Comparison of ENCODE assay signal across 15 cellular contexts in the genomic region with DNA sequence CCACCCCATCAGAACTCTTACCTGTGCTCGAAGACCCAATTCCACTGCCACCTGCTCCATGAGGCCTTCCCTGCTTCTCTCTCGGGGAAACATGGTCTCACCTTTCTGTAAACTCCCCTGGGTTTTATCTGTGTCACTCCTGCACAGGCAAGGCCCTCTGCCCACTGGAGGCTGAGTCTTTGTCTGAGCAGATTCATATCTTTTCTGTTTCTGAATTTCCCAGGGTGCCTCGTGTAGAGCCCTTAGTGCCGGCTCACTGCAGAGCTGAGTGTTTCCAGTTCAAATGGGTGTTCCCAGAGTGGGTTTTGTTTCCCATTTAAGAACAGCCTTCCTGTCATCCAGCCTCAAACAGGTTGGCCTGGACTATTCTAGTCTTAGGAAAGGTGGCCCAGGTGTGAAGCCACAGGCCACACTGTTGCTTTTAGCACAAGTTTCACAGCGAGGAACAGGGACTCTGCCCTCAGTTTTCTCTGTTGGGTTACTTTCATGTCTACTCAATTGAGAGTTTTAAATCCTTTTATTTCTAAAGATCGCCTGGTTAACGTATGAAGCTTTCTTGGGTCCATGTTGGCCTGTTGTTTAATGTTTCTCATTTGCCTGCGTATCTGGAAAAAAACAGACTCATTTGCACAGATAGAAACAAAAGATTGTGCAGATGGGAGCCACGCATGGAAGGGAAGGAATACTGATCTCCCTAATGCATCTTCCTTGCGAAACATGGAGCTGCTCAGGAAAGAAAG.
DNase-seq lines count a peak whose midpoint lies in the region; ATAC-seq and TF ChIP-seq lines count a peak whose summit lies in the region.
"Had no signal": no experiment of that assay in that cellular context is flagged by ENCODE, and none has a peak within 500 bp of the region (broad histone marks: within the 10 kb centered on the region; RNA-seq: fewer than 3 reads in every experiment).

No MANE protein-coding gene starts in this region.

- no peaks in the 10 kb centered on the region for H3K27me3 ChIP-seq in KMS-11 (ENCODE audit: insufficient read depth, low read depth)

- H3K79me2 ChIP-seq in KMS-11 (ENCODE audit: insufficient read depth, low read depth): peaks cover 87% of the 10 kb centered on the region

- no peaks in the 10 kb centered on the region for H3K9me3 Mint-ChIP-seq in activated T-helper 17 cell treated with anti-CD3 and anti-CD28 coated beads, Interleukin-2, amount 50 U/mL, for 72 hours
- H3K9me3 Mint-ChIP-seq in osteocyte (ENCODE audit: unreplicated experiment): no peaks in the 10 kb centered on the region
- H3K9me3 Mint-ChIP-seq: activated naive CD8-positive, alpha-beta T cell treated with anti-CD3 and anti-CD28 coated beads for 36 hours; natural killer cell treated with Interleukin-12 subunit alpha and Interleukin-12 subunit beta and Interleukin-15 and Interleukin-18, amount 100 ng/mL, for 72 hours had no signal

- H3K4me1 Mint-ChIP-seq in activated T-helper 17 cell treated with anti-CD3 and anti-CD28 coated beads, Interleukin-2, amount 50 U/mL, for 72 hours: peaks cover 56% of the 10 kb centered on the region
- H3K4me1 Mint-ChIP-seq in osteocyte (ENCODE audit: unreplicated experiment): peaks cover 65% of the 10 kb centered on the region

- H2AFZ ChIP-seq in KMS-11 (ENCODE audit: low read depth): no peak overlapping the region

- H3K4me3 Mint-ChIP-seq in activated T-helper 17 cell treated with anti-CD3 and anti-CD28 coated beads, Interleukin-2, amount 50 U/mL, for 72 hours: peak overlapping the region; percentile 30
- no peak overlapping the region for H3K4me3 Mint-ChIP-seq in osteocyte (ENCODE audit: unreplicated experiment)
- H3K4me3 Mint-ChIP-seq: activated naive CD8-positive, alpha-beta T cell treated with anti-CD3 and anti-CD28 coated beads for 36 hours; natural killer cell treated with Interleukin-12 subunit alpha and Interleukin-12 subunit beta and Interleukin-15 and Interleukin-18, amount 100 ng/mL, for 72 hours had no signal

- peak overlapping the region; percentile 58 for H3K4me2 ChIP-seq in KMS-11

- peaks cover 100% of the 10 kb centered on the region for H3K4me1 ChIP-seq in KMS-11 (ENCODE audit: low read depth, poor library complexity, severe bottlenecking)

- TF ChIP-seq CTCF in KMS-11 (conservative IDR thresholded peaks at IDR 0.05; ENCODE audit: low read depth, low read length): no peak
- TF ChIP-seq CTCF in osteocyte (IDR thresholded peaks at IDR 0.05): no peak

- H3K9ac ChIP-seq in KMS-11: peak overlapping the region; percentile 0; the same call in 1 of the 2 replicates

- no peaks in the 10 kb centered on the region for H3K27me3 Mint-ChIP-seq in activated T-helper 17 cell treated with anti-CD3 and anti-CD28 coated beads, Interleukin-2, amount 50 U/mL, for 72 hours
- H3K27me3 Mint-ChIP-seq in osteocyte (ENCODE audit: unreplicated experiment): no peaks in the 10 kb centered on the region
- H3K27me3 Mint-ChIP-seq: activated naive CD8-positive, alpha-beta T cell treated with anti-CD3 and anti-CD28 coated beads for 36 hours had no signal

- H3K4me3 ChIP-seq in KMS-11 (IDR thresholded peaks at IDR 0.05; ENCODE audit: insufficient read depth, low read depth, low read length): no peak overlapping the region

- no peaks in the 10 kb centered on the region for H3K36me3 ChIP-seq in KMS-11 (ENCODE audit: insufficient read depth)

- ATAC-seq in activated T-helper 17 cell treated with anti-CD3 and anti-CD28 coated beads, Interleukin-2, amount 50 U/mL, for 72 hours (replicated peaks): peak; percentile 37
- ATAC-seq: left cardiac atrium had no signal

- peak overlapping the region; percentile 80 for H3K27ac Mint-ChIP-seq in activated T-helper 17 cell treated with anti-CD3 and anti-CD28 coated beads, Interleukin-2, amount 50 U/mL, for 72 hours
- peak overlapping the region; percentile 21 for H3K27ac Mint-ChIP-seq in osteocyte (ENCODE audit: unreplicated experiment)
- H3K27ac Mint-ChIP-seq: activated naive CD8-positive, alpha-beta T cell treated with anti-CD3 and anti-CD28 coated beads for 36 hours had no signal

- DNase-seq in DMS79 (lab: John Stamatoyannopoulos, UW) (peak; percentile 78), osteocyte (ENCODE audit: extremely low spot score, unreplicated experiment) (no peak), SKM-1 (lab: John Stamatoyannopoulos, UW; ENCODE audit: unreplicated experiment) (no peak), NCI-H1436 (lab: John Stamatoyannopoulos, UW) (no peak)
- DNase-seq in stimulated activated naive CD4-positive, alpha-beta T cell (lab: John Stamatoyannopoulos, UW): no peak
- DNase-seq: activated naive CD8-positive, alpha-beta T cell treated with anti-CD3 and anti-CD28 coated beads for 36 hours; GF-D8; head of caudate nucleus; left cardiac atrium; NCI-H524 treated with DMSO at 0.1 percent for 48 hours; substantia nigra had no signal

- H3K27ac ChIP-seq in KMS-11: peak overlapping the region; percentile 57; the same call in 1 of the 2 replicates
- H3K27ac ChIP-seq: RWPE1 had no signal

- no peaks in the 10 kb centered on the region for H4K20me1 ChIP-seq in KMS-11 (ENCODE audit: insufficient read depth)

- H3K36me3 Mint-ChIP-seq in activated T-helper 17 cell treated with anti-CD3 and anti-CD28 coated beads, Interleukin-2, amount 50 U/mL, for 72 hours (ENCODE audit: low read depth): peaks cover 3% of the 10 kb centered on the region
- peaks cover 2% of the 10 kb centered on the region for H3K36me3 Mint-ChIP-seq in osteocyte (ENCODE audit: unreplicated experiment)
